In the genomic region with DNA sequence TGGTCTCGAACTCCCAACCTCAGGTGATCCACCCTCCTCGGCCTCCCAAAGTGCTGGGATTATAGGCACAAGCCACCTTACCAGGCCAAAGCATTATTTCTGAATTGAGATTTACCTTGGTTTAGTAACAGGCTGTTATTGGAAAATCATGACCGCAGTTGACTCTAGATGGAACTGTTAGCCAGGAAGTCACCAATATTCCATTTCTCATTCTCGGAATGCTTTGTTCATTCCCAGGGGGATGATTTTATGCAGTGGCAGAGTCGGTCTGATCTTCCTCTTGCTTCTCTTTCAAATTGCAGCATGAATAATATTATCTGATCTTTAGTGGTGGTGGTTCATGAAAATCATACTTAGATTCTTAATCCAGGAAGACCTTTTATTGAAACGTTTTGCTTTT, we compare ENCODE assay signal across 12 cellular contexts.
DNase-seq lines count a peak whose midpoint lies in the region; ATAC-seq and TF ChIP-seq lines count a peak whose summit lies in the region.
"Had no signal": no experiment of that assay in that cellular context is flagged by ENCODE, and none has a peak within 500 bp of the region (broad histone marks: within the 10 kb centered on the region; RNA-seq: fewer than 3 reads in every experiment).

No MANE protein-coding gene starts in this region.

- TF ChIP-seq CTCF in AG10803 (conservative IDR thresholded peaks at IDR 0.05; ENCODE audit: low read length) (peak; percentile 43), IMR-90 (conservative IDR thresholded peaks at IDR 0.05; ENCODE audit: low read depth, low read length) (peak; percentile 39), choroid plexus epithelial cell (conservative IDR thresholded peaks at IDR 0.05; ENCODE audit: low read depth, low read length) (peak; percentile 18)

- H3K9me3 Mint-ChIP-seq in stimulated activated effector memory CD8-positive, alpha-beta T cell treated with anti-CD3 and anti-CD28 coated beads, Interleukin-12 subunit alpha, Interleukin-12 subunit beta, amount 100 ng/mL, for 72 hours, result no peaks in the 10 kb centered on the region
- H3K9me3 Mint-ChIP-seq in natural killer cell treated with Interleukin-12 subunit alpha and Interleukin-12 subunit beta and Interleukin-15 and Interleukin-18, amount 100 ng/mL, for 72 hours, result no peaks in the 10 kb centered on the region
- H3K9me3 Mint-ChIP-seq: activated T-helper 2 cell treated with anti-CD3 and anti-CD28 coated beads, Interferon-gamma antibody, Interleukin-2, Interleukin-4, amounts not matched to agents 10 μg/mL and 5 μg/mL and 100 μg/mL, durations not matched to agents 14 hours and 24 hours and 36 hours had no signal

- CTCF ChIA-PET in IMR-90 (lab: Yijun Ruan, JAX), result interaction anchor here (1.0 to 2.3 kb wide), 3 partner anchors 237 to 386 kb away, joined by 3 to 8 read pairs (median 3); no protein-coding TSS in a partner anchor

- TF ChIP-seq RAD21 in IMR-90 (IDR thresholded peaks at IDR 0.05; ENCODE audit: low read length), result peak; percentile 61

- H2BK5ac ChIP-seq in IMR-90 (ENCODE audit: low read depth, low read length, poor library complexity, severe bottlenecking), result no peak overlapping the region

- H3K9me3 ChIP-seq in IMR-90 (ENCODE audit: control insufficient read depth, insufficient read depth, low read length), result peaks cover 2% of the 10 kb centered on the region; the same call in 1 of the 2 replicates

- no peak overlapping the region for H3K4me3 ChIP-seq in AG10803 (ENCODE audit: low read length)
- H3K4me3 ChIP-seq in IMR-90 (ENCODE audit: insufficient read depth, low read depth, low read length), result no peak overlapping the region
- H3K4me3 ChIP-seq in choroid plexus epithelial cell (ENCODE audit: low read depth, low read length), result no peak overlapping the region

- no peak overlapping the region for H3K56ac ChIP-seq in IMR-90 (ENCODE audit: extremely low read depth, insufficient read depth, low read length)

- H3K27me3 Mint-ChIP-seq in natural killer cell treated with Interleukin-12 subunit alpha and Interleukin-12 subunit beta and Interleukin-15 and Interleukin-18, amount 100 ng/mL, for 72 hours, result no peaks in the 10 kb centered on the region

- H3K14ac ChIP-seq in IMR-90 (replicated peaks; ENCODE audit: low read depth, low read length), result no peak overlapping the region

- no CpG with 5 or more reads among the region's 6 CpGs for WGBS in IMR-90 (ENCODE audit: extremely low coverage in 2 of 2, insufficient read length in 1 of 2), 2 experiments

- H3K9me1 ChIP-seq in IMR-90 (ENCODE audit: insufficient read depth, low read length), result no peaks in the 10 kb centered on the region

- no peak overlapping the region; the same call in 1 of the 2 replicates for H3K27ac ChIP-seq in IMR-90 (ENCODE audit: insufficient read depth, low read length)

- DNase-seq in AG10803 (ENCODE audit: low read depth), result peak; percentile 69
- DNase-seq in IMR-90, result peak; percentile 28
- DNase-seq in choroid plexus epithelial cell (ENCODE audit: low read depth), result peak; percentile 71
- peak; percentile 59 for DNase-seq in myocyte (ENCODE audit: low read depth)
- DNase-seq in activated effector memory CD4-positive, alpha-beta T cell treated with Interleukin-2 at 50 U/mL for 16 hours, result no peak
- no peak for DNase-seq in stimulated activated effector memory CD8-positive, alpha-beta T cell treated with anti-CD3 and anti-CD28 coated beads, Interleukin-12 subunit alpha, Interleukin-12 subunit beta, amount 100 ng/mL, for 72 hours (ENCODE audit: low spot score in 2 of 2)
- no peak for DNase-seq in occipital lobe (lab: John Stamatoyannopoulos, UW)
- no peak for DNase-seq in natural killer cell treated with Interleukin-12 subunit alpha and Interleukin-12 subunit beta and Interleukin-15 and Interleukin-18, amount 100 ng/mL, for 72 hours (ENCODE audit: low spot score)
- DNase-seq: activated CD4-positive, CD25-positive, alpha-beta regulatory T cell treated with anti-CD3 and anti-CD28 coated beads, Interleukin-2, amount 50 U/mL, for 72 hours; DMS 273 treated with DMSO at 0.1 percent for 48 hours; NCI-H510A treated with DMSO at 0.1 percent for 48 hours had no signal

- BruUV-seq in IMR-90 (replicated peaks; lab: Mats Ljungman, UMichigan), result no TSS peak

- no peak overlapping the region for H2BK15ac ChIP-seq in IMR-90 (ENCODE audit: low read depth, low read length)

- no peak overlapping the region for H2AK9ac ChIP-seq in IMR-90 (replicated peaks; ENCODE audit: low read depth, low read length, poor library complexity)

- no peaks in the 10 kb centered on the region for H3K36me3 ChIP-seq in IMR-90 (ENCODE audit: control insufficient read depth, insufficient read depth, low read length)

- no peaks in the 10 kb centered on the region for H4K20me1 ChIP-seq in IMR-90 (ENCODE audit: insufficient read depth, low read length)

- H3K36me3 Mint-ChIP-seq in stimulated activated effector memory CD8-positive, alpha-beta T cell treated with anti-CD3 and anti-CD28 coated beads, Interleukin-12 subunit alpha, Interleukin-12 subunit beta, amount 100 ng/mL, for 72 hours, result no peaks in the 10 kb centered on the region
- H3K36me3 Mint-ChIP-seq in natural killer cell treated with Interleukin-12 subunit alpha and Interleukin-12 subunit beta and Interleukin-15 and Interleukin-18, amount 100 ng/mL, for 72 hours, result no peaks in the 10 kb centered on the region

- no peak overlapping the region for H3K4me2 ChIP-seq in IMR-90 (ENCODE audit: low read depth, low read length)

- H3K18ac ChIP-seq in IMR-90 (ENCODE audit: low read depth, low read length), result no peak overlapping the region

- ATAC-seq in IMR-90 (ENCODE audit: low read depth), result peak; percentile 44; the same call in 1 of the 2 replicates
- ATAC-seq in stimulated activated effector memory CD8-positive, alpha-beta T cell treated with anti-CD3 and anti-CD28 coated beads, Interleukin-12 subunit alpha, Interleukin-12 subunit beta, amount 100 ng/mL, for 72 hours, result no peak
- ATAC-seq in natural killer cell treated with Interleukin-12 subunit alpha and Interleukin-12 subunit beta and Interleukin-15 and Interleukin-18, amount 100 ng/mL, for 72 hours, result no peak

- no peaks in the 10 kb centered on the region for H3K4me1 ChIP-seq in IMR-90 (ENCODE audit: control insufficient read depth, insufficient read depth, low read length)

- dilution Hi-C loops in IMR-90 (cut with HindIII; ENCODE audit: low sequenced_read_pairs, unreplicated experiment), result no loop called here

- intact Hi-C loops in IMR-90 (cut with micrococcal nuclease), result loop anchor here (10.0 kb wide), 2 partner anchors 452 to 502 kb away; no protein-coding TSS in a partner anchor

- no peak overlapping the region for H3K23ac ChIP-seq in IMR-90 (ENCODE audit: low read depth, low read length)

- POLR2A ChIA-PET in IMR-90 (lab: Charles Lee; ENCODE audit: unreplicated experiment), result no interaction called here

- H3K4ac ChIP-seq in IMR-90 (ENCODE audit: low read depth, low read length), result peak overlapping the region; percentile 41; the same call in 1 of the 2 replicates

- no peak overlapping the region; the same call in 1 of the 2 replicates for H4K5ac ChIP-seq in IMR-90 (ENCODE audit: low read depth, low read length)

- peaks cover 0 to 10% of the 10 kb centered on the region in 2 experiments; a peak in 1 of 4 replicates for H3K79me1 ChIP-seq in IMR-90 (ENCODE audit: low read depth in 1 of 2, low read length in 2 of 2)

- in situ Hi-C loops in IMR-90 (cut with MboI; ENCODE audit: low sequenced_read_pairs), result loop anchor here (10.0 kb wide), 1 partner anchor 372 kb away; no protein-coding TSS in a partner anchor

- H2BK120ac ChIP-seq in IMR-90 (ENCODE audit: low read depth, low read length), result no peak overlapping the region; the same call in 1 of the 2 replicates

- no peak overlapping the region for H4K91ac ChIP-seq in IMR-90 (ENCODE audit: insufficient read depth, low read depth, low read length)

- peak overlapping the region in 1 of 2 experiments; percentile 1; a peak in 1 of 4 replicates for H4K8ac ChIP-seq in IMR-90 (ENCODE audit: low read depth in 2 of 2, low read length in 2 of 2)

- no peak overlapping the region for H2AFZ ChIP-seq in IMR-90 (replicated peaks; ENCODE audit: low read length, poor library complexity)

- no peak overlapping the region for H3K9ac ChIP-seq in IMR-90 (ENCODE audit: low read depth, low read length)

- no peak overlapping the region for H3K27ac Mint-ChIP-seq in stimulated activated effector memory CD8-positive, alpha-beta T cell treated with anti-CD3 and anti-CD28 coated beads, Interleukin-12 subunit alpha, Interleukin-12 subunit beta, amount 100 ng/mL, for 72 hours
- H3K27ac Mint-ChIP-seq in natural killer cell treated with Interleukin-12 subunit alpha and Interleukin-12 subunit beta and Interleukin-15 and Interleukin-18, amount 100 ng/mL, for 72 hours, result no peak overlapping the region
- H3K27ac Mint-ChIP-seq: activated T-helper 2 cell treated with anti-CD3 and anti-CD28 coated beads, Interferon-gamma antibody, Interleukin-2, Interleukin-4, amounts not matched to agents 10 μg/mL and 5 μg/mL and 100 μg/mL, durations not matched to agents 14 hours and 24 hours and 36 hours had no signal

- H3K4me3 Mint-ChIP-seq in stimulated activated effector memory CD8-positive, alpha-beta T cell treated with anti-CD3 and anti-CD28 coated beads, Interleukin-12 subunit alpha, Interleukin-12 subunit beta, amount 100 ng/mL, for 72 hours, result no peak overlapping the region
- no peak overlapping the region for H3K4me3 Mint-ChIP-seq in natural killer cell treated with Interleukin-12 subunit alpha and Interleukin-12 subunit beta and Interleukin-15 and Interleukin-18, amount 100 ng/mL, for 72 hours

- no peaks in the 10 kb centered on the region for H3K4me1 Mint-ChIP-seq in stimulated activated effector memory CD8-positive, alpha-beta T cell treated with anti-CD3 and anti-CD28 coated beads, Interleukin-12 subunit alpha, Interleukin-12 subunit beta, amount 100 ng/mL, for 72 hours
- H3K4me1 Mint-ChIP-seq in natural killer cell treated with Interleukin-12 subunit alpha and Interleukin-12 subunit beta and Interleukin-15 and Interleukin-18, amount 100 ng/mL, for 72 hours (ENCODE audit: low read depth in 2 of 2), result peaks cover 6 to 7% of the 10 kb centered on the region in 2 donors

- H3K27me3 ChIP-seq in IMR-90 (ENCODE audit: control insufficient read depth, insufficient read depth, low read length), result no peaks in the 10 kb centered on the region

- H2BK20ac ChIP-seq in IMR-90 (ENCODE audit: low read depth, low read length), result no peak overlapping the region

- H2AK5ac ChIP-seq in IMR-90 (ENCODE audit: low read depth, low read length), result no peak overlapping the region

- no peak for TF ChIP-seq POLR2A in IMR-90 (IDR thresholded peaks at IDR 0.05; ENCODE audit: low read depth, low read length)

TF ChIP-seq in IMR-90, 13 proteins besides CTCF, POLR2A, EP300 and RAD21 (continues in another document):
- TF ChIP-seq RCOR1 (IDR thresholded peaks at IDR 0.05; ENCODE audit: insufficient replicate concordance, low read length), result no peak
- no peak for TF ChIP-seq FOS (IDR thresholded peaks at IDR 0.05; ENCODE audit: low read depth, low read length)
- TF ChIP-seq CEBPB (IDR thresholded peaks at IDR 0.05; ENCODE audit: low read depth, low read length), result no peak
- no peak for TF ChIP-seq BHLHE40 (IDR thresholded peaks at IDR 0.05; ENCODE audit: low read depth, low read length)
- peak; percentile 29 for TF ChIP-seq SMC3 (IDR thresholded peaks at IDR 0.05; ENCODE audit: low read depth, low read length)

Comparison
In these comparisons a context has a peak if more than half of its experiments do, and no peak if none do; other contexts are left out.
1. DNase-seq: peak in AG10803 (single experiment), IMR-90 (single experiment), choroid plexus epithelial cell (single experiment) and myocyte (single experiment); none in activated effector memory CD4-positive, alpha-beta T cell treated with Interleukin-2 at 50 U/mL for 16 hours (single experiment), stimulated activated effector memory CD8-positive, alpha-beta T cell treated with anti-CD3 and anti-CD28 coated beads, Interleukin-12 subunit alpha, Interleukin-12 subunit beta, amount 100 ng/mL, for 72 hours (0 of 2), occipital lobe (single experiment) and natural killer cell treated with Interleukin-12 subunit alpha and Interleukin-12 subunit beta and Interleukin-15 and Interleukin-18, amount 100 ng/mL, for 72 hours (single experiment).
2. Peak in every context shown above with its lines, with median percentiles within 50 percentile points of each other: CTCF ChIP-seq.